Comparison of ENCODE assay signal across 9 cellular contexts in genomic region chr9:32344551-32345182, GRCh38. TPM values are rescaled to one million over a fixed set of nuclear protein-coding genes. Genes with fewer than 3 reads are reported as not detected.
DNase-seq lines count a peak whose midpoint lies in the region; ATAC-seq and TF ChIP-seq lines count a peak whose summit lies in the region.
"Had no signal": no experiment of that assay in that cellular context is flagged by ENCODE, and none has a peak within 500 bp of the region (broad histone marks: within the 10 kb centered on the region; RNA-seq: fewer than 3 reads in every experiment).

No MANE protein-coding gene starts in this region.

- no peaks in the 10 kb centered on the region for H3K4me1 ChIP-seq in adipocyte (ENCODE audit: control insufficient read depth, insufficient read depth, low read length)
- H3K4me1 ChIP-seq: heart left ventricle had no signal

- in situ Hi-C loops in GM13976 (cut with MboI; ENCODE audit: low sequenced_read_pairs, unreplicated experiment) = no loop called here

- DNase-seq in EH (ENCODE audit: low read depth) (peak; percentile 11), adipocyte (ENCODE audit: low read depth) (peak; percentile 25), left colon (no peak), NCI-H82 treated with DMSO at 0.1 percent for 48 hours (lab: John Stamatoyannopoulos, UW; ENCODE audit: unreplicated experiment) (no peak), GM03348 (ENCODE audit: low spot score) (no peak), GM13976 (ENCODE audit: low spot score) (no peak)
- DNase-seq: heart left ventricle had no signal

- TF ChIP-seq CTCF in GM13976 (IDR thresholded peaks at IDR 0.05; ENCODE audit: borderline replicate concordance, control extremely low read depth, extremely low read depth, insufficient read depth, missing control alignments) = no peak

- H3K9me3 ChIP-seq in adipocyte (ENCODE audit: control insufficient read depth, low read length) = no peaks in the 10 kb centered on the region
- H3K9me3 ChIP-seq: heart left ventricle had no signal

- no peaks in the 10 kb centered on the region for H3K36me3 ChIP-seq in adipocyte (ENCODE audit: control insufficient read depth, insufficient read depth, low read length, severe bottlenecking)
- H3K36me3 ChIP-seq: heart left ventricle had no signal

- ATAC-seq in HG03139 (IDR thresholded peaks at IDR 0.05; ENCODE audit: unreplicated experiment) = peak; percentile 47
- peak; percentile 29 for ATAC-seq in left colon
- no peak for ATAC-seq in GM18873 (IDR thresholded peaks at IDR 0.05; ENCODE audit: low FRiP score, unreplicated experiment)

- H3K27me3 ChIP-seq in adipocyte (replicated peaks; ENCODE audit: control insufficient read depth, insufficient read depth, low read length) = peaks cover 18% of the 10 kb centered on the region
- H3K27me3 ChIP-seq: heart left ventricle had no signal

- no peak overlapping the region for H3K9ac ChIP-seq in adipocyte (ENCODE audit: low read length)

- H3K4me3 ChIP-seq in adipocyte (ENCODE audit: low read length) = no peak overlapping the region

- intact Hi-C loops in left colon (cut with DNase I, micrococcal nuclease) = no loop called here

RNA-seq across cellular contexts. Expression of gene ACO1, which starts 39.8 kb away (rescaled TPM):
- 10 to 100 TPM; 35.5 to 41.8 TPM for total RNA-seq in left colon

Comparison
In these comparisons a context has a peak if more than half of its experiments do, and no peak if none do; other contexts are left out.
1. DNase-seq: peak in EH (single experiment) and adipocyte (single experiment); none in left colon (0 of 2), NCI-H82 treated with DMSO at 0.1 percent for 48 hours (single experiment), GM03348 (single experiment) and GM13976 (single experiment).